In the genomic region with DNA sequence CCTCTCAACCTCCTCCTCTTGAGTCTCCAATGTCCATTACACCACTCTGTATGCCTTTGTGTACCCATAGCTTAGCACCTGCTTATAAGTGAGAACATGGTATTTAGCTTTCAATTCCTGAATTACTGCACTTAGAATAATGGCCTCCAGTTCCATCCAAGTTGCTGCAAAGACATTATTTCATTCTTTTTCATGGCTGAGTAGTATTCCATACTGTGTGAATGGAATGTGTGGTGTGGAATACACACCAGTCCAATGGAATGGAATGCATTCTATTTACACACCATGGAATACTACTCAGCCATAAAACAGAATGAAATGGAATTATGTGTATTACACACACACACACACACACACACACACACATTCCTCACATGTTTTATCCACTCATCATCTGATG, we compare ENCODE assay signal across 27 cellular contexts.
"Had no signal": no experiment of that assay in that cellular context is flagged by ENCODE, and none has a peak within 500 bp of the region (broad histone marks: within the 10 kb centered on the region; RNA-seq: fewer than 3 reads in every experiment).

No MANE protein-coding gene starts in this region.

- H3K4me1 ChIP-seq: prostate gland had no signal

- DNase-seq: cortex of kidney; effector memory CD8-positive, alpha-beta T cell; erythroblast; esophagus squamous epithelium; foreskin melanocyte; glutamatergic neuron; heart right ventricle; hippocampal formation; kidney glomerular epithelial cell; left colon; left ventricle myocardium superior; lower lobe of right lung; mucosa of descending colon; naive B cell; nephron progenitor cell; nucleus accumbens; sigmoid colon; stimulated activated CD4-positive, alpha-beta T cell treated with anti-CD3 and anti-CD28 coated beads, Interleukin-2, amount 100 ng/mL, for 24 hours; stimulated activated CD4-positive, alpha-beta T cell treated with anti-CD3 and anti-CD28 coated beads, Interleukin-4, amount 100 ng/mL, for 24 hours; stimulated activated naive CD8-positive, alpha-beta T cell treated with anti-CD3 and anti-CD28 coated beads, Interleukin-15, amount 100 ng/mL, for 72 hours; transverse colon; upper lobe of right lung; uterus had no signal

- H3K9me3 Mint-ChIP-seq: effector memory CD8-positive, alpha-beta T cell; stimulated activated effector memory CD8-positive, alpha-beta T cell treated with anti-CD3 and anti-CD28 coated beads, Interleukin-12 subunit alpha, Interleukin-12 subunit beta, amount 100 ng/mL, for 72 hours; stimulated activated naive CD8-positive, alpha-beta T cell treated with anti-CD3 and anti-CD28 coated beads, Interleukin-15, amount 100 ng/mL, for 72 hours had no signal

- H3K9me3 ChIP-seq: esophagus squamous epithelium, heart right ventricle, lower lobe of right lung, mucosa of descending colon, prostate gland, sigmoid colon, suprapubic skin, transverse colon, upper lobe of right lung, uterus had no signal

- H3K27ac Mint-ChIP-seq: effector memory CD8-positive, alpha-beta T cell; stimulated activated effector memory CD8-positive, alpha-beta T cell treated with anti-CD3 and anti-CD28 coated beads, Interleukin-12 subunit alpha, Interleukin-12 subunit beta, amount 100 ng/mL, for 72 hours; stimulated activated naive CD8-positive, alpha-beta T cell treated with anti-CD3 and anti-CD28 coated beads, Interleukin-15, amount 100 ng/mL, for 72 hours had no signal

- H3K4me3 ChIP-seq: esophagus squamous epithelium, heart right ventricle, lower lobe of right lung, mucosa of descending colon, prostate gland, right atrium auricular region, sigmoid colon, suprapubic skin, transverse colon, upper lobe of right lung, uterus had no signal

- H3K27ac ChIP-seq: esophagus squamous epithelium, heart right ventricle, lower lobe of right lung, prostate gland, right atrium auricular region, sigmoid colon, suprapubic skin, transverse colon, upper lobe of right lung, uterus had no signal

- ATAC-seq: effector memory CD8-positive, alpha-beta T cell; heart right ventricle; left colon; left ventricle myocardium superior; lower lobe of right lung; mucosa of descending colon; stimulated activated effector memory CD8-positive, alpha-beta T cell treated with anti-CD3 and anti-CD28 coated beads, Interleukin-12 subunit alpha, Interleukin-12 subunit beta, amount 100 ng/mL, for 72 hours; stimulated activated naive CD8-positive, alpha-beta T cell treated with anti-CD3 and anti-CD28 coated beads, Interleukin-15, amount 100 ng/mL, for 72 hours; upper lobe of right lung had no signal

- H3K4me3 Mint-ChIP-seq: effector memory CD8-positive, alpha-beta T cell; nephron progenitor cell; stimulated activated effector memory CD8-positive, alpha-beta T cell treated with anti-CD3 and anti-CD28 coated beads, Interleukin-12 subunit alpha, Interleukin-12 subunit beta, amount 100 ng/mL, for 72 hours; stimulated activated naive CD8-positive, alpha-beta T cell treated with anti-CD3 and anti-CD28 coated beads, Interleukin-15, amount 100 ng/mL, for 72 hours had no signal

- H3K27me3 ChIP-seq: esophagus squamous epithelium, heart right ventricle, right atrium auricular region, sigmoid colon, suprapubic skin, transverse colon, upper lobe of right lung, uterus had no signal

- H3K27me3 Mint-ChIP-seq: effector memory CD8-positive, alpha-beta T cell; naive B cell; stimulated activated naive CD8-positive, alpha-beta T cell treated with anti-CD3 and anti-CD28 coated beads, Interleukin-15, amount 100 ng/mL, for 72 hours had no signal

- H3K36me3 ChIP-seq: esophagus squamous epithelium, heart right ventricle, lower lobe of right lung, prostate gland, right atrium auricular region, sigmoid colon, suprapubic skin, transverse colon, upper lobe of right lung, uterus had no signal

- H3K36me3 Mint-ChIP-seq: stimulated activated effector memory CD8-positive, alpha-beta T cell treated with anti-CD3 and anti-CD28 coated beads, Interleukin-12 subunit alpha, Interleukin-12 subunit beta, amount 100 ng/mL, for 72 hours had no signal
